Comparison of ENCODE assay signal across 8 cellular contexts in the genomic region with DNA sequence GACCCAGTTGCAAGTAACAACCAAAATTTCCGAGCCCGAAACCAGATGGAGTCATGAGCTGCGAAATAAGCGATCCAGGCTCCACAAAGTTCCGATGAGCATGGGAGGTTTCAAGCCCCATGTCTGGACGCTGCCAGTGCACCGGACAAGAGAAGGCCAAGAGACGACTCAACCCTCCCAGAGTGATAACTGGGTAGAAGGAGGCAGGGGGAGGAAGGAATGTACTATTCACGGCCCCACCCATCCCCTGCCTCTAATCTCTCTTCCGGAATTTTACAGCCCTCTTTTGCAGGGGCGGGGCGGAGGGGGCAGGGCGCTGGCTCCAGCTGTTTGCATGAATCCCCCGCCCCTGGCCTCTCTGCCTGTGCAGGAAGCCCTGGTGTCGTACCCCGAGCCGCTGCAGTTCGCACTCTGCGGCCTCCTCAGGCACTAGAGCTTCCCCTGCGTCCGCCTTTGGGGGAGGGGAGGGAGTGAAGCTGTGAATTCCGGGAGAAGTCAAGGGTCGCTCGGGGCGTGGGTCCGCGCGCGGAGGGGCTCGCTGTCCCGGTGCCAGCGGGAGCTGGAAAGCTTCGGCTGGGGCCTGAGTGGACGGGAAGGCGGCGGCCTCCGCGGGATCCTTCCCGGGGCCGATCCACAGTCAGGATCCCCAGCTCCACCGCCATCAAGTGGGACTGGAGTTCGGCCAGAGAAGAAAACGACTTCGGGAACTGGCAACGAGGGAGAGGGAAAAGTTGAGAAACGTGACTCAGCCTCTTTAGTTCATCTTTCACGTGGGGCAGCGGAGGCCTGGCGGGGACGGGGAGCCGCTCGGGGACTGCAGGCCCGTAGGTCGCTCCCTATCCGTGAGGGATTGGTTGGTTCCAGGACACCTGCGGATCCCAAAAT. TPM values are rescaled to one million over a fixed set of nuclear protein-coding genes. Genes with fewer than 3 reads are reported as not detected.
DNase-seq lines count a peak whose midpoint lies in the region; ATAC-seq, FAIRE-seq and TF ChIP-seq lines count a peak whose summit lies in the region.

No MANE protein-coding gene starts in this region.

- H3K27ac ChIP-seq in HEK293 (ENCODE audit: extremely low read depth, low read depth, low read length) (peak overlapping the region; percentile 76), esophagus muscularis mucosa (replicated peaks in 1 of 4) (peak overlapping the region; percentile 95 to 99 (median 98))

- 10% methylated on average over 11 of the region's 56 CpGs for WGBS in esophagus muscularis mucosa

- H3K27me3 ChIP-seq in esophagus muscularis mucosa: no peaks in the 10 kb centered on the region

- H3K9me3 ChIP-seq in HEK293 (ENCODE audit: control insufficient read depth, insufficient read depth, low read depth, low read length) (no peaks in the 10 kb centered on the region), esophagus muscularis mucosa (no peaks in the 10 kb centered on the region)

- H3K4me3 ChIP-seq in HEK293 (ENCODE audit: low read depth, low read length) (peak overlapping the region; percentile 44), esophagus muscularis mucosa (peak overlapping the region; percentile 57 to 62 (median 60))

- peak overlapping the region; percentile 97 for H3K27ac Mint-ChIP-seq in stimulated activated naive B cell treated with anti-CD40 and anti-IgM and Interleukin-4, amounts not matched to agents 10 μg/mL and 1 μg/mL and 100 μg/mL, for 72 hours

- TF ChIP-seq CTCF in HEK293 (tag by site-specific recombination; IDR thresholded peaks at IDR 0.05) (no peak), esophagus muscularis mucosa (IDR thresholded peaks at IDR 0.05) (no peak)

- H3K4me1 ChIP-seq in HEK293 (ENCODE audit: control insufficient read depth, insufficient read depth, low read length) (peaks cover 1% of the 10 kb centered on the region; the same call in 1 of the 2 replicates), esophagus muscularis mucosa (peaks cover 27 to 45% (median 37%) of the 10 kb centered on the region in 4 donors)

- H3K4me3 Mint-ChIP-seq in stimulated activated naive B cell treated with anti-CD40 and anti-IgM and Interleukin-4, amounts not matched to agents 10 μg/mL and 1 μg/mL and 100 μg/mL, for 72 hours: peak overlapping the region; percentile 90 to 93

- no peak for TF ChIP-seq POLR2A in esophagus muscularis mucosa (IDR thresholded peaks at IDR 0.05; ENCODE audit: low read depth)

- peak; percentile 69 for FAIRE-seq in G401.6 (lab: Jason Lieb, UNC)

- H3K36me3 ChIP-seq in HEK293 (ENCODE audit: control insufficient read depth in 2 of 2, insufficient read depth in 1 of 2, low read length in 2 of 2) (no peaks in the 10 kb centered on the region), esophagus muscularis mucosa (no peaks in the 10 kb centered on the region)

- intact Hi-C loops in esophagus muscularis mucosa (cut with DNase I): no loop called here

- no peaks in the 10 kb centered on the region for H3K9me3 Mint-ChIP-seq in stimulated activated naive B cell treated with anti-CD40 and anti-IgM and Interleukin-4, amounts not matched to agents 10 μg/mL and 1 μg/mL and 100 μg/mL, for 72 hours

- DNase-seq in NCI-H226 (peak; percentile 97), activated T-cell treated with anti-CD3 and anti-CD28 coated beads for 24 hours (ENCODE audit: low read depth) (peak; percentile 65), esophagus muscularis mucosa (ENCODE audit: extremely low spot score) (peak; percentile 98), myocyte (ENCODE audit: low read depth) (peak; percentile 88), NCI-H187 treated with DMSO at 0.1 percent for 48 hours (lab: John Stamatoyannopoulos, UW) (no peak)
- DNase-seq in stimulated activated naive B cell treated with anti-CD40 and anti-IgM and Interleukin-4, amounts not matched to agents 10 μg/mL and 1 μg/mL and 100 μg/mL, for 72 hours: peak; percentile 70

- POLR2A ChIA-PET in HEK293 (lab: Yijun Ruan, JAX): interaction anchor here (0.5 to 2.5 kb wide), 12 partner anchors 9 to 300 kb away, joined by 3 to 17 read pairs (median 5); a partner anchor contains a TSS

- H3K36me3 Mint-ChIP-seq in stimulated activated naive B cell treated with anti-CD40 and anti-IgM and Interleukin-4, amounts not matched to agents 10 μg/mL and 1 μg/mL and 100 μg/mL, for 72 hours: no peaks in the 10 kb centered on the region

- H3K4me1 Mint-ChIP-seq in stimulated activated naive B cell treated with anti-CD40 and anti-IgM and Interleukin-4, amounts not matched to agents 10 μg/mL and 1 μg/mL and 100 μg/mL, for 72 hours: peaks cover 23 to 51% of the 10 kb centered on the region in 2 donors

- H3K27me3 Mint-ChIP-seq in stimulated activated naive B cell treated with anti-CD40 and anti-IgM and Interleukin-4, amounts not matched to agents 10 μg/mL and 1 μg/mL and 100 μg/mL, for 72 hours: no peaks in the 10 kb centered on the region

- no peak for TF ChIP-seq EP300 in esophagus muscularis mucosa (IDR thresholded peaks at IDR 0.05)

- CTCF ChIA-PET in HEK293 (lab: Yijun Ruan, JAX): interaction anchor here (0.6 to 3.9 kb wide), 4 partner anchors 20 to 156 kb away, joined by 3 to 43 read pairs (median 4); no protein-coding TSS in a partner anchor

- peak; percentile 80 to 84 for ATAC-seq in stimulated activated naive B cell treated with anti-CD40 and anti-IgM and Interleukin-4, amounts not matched to agents 10 μg/mL and 1 μg/mL and 100 μg/mL, for 72 hours (replicated peaks)

TF ChIP-seq in HEK293, 187 proteins besides CTCF, POLR2A, EP300 and RAD21 (continues in another document):
- 0 out of 2 replicates have a peak, but pooled peaks have one; percentile 25 for TF ChIP-seq ZBTB1 (tag by site-specific recombination; IDR thresholded peaks at IDR 0.05)
- no peak for TF ChIP-seq ZNF138 (tag by site-specific recombination; IDR thresholded peaks at IDR 0.05; ENCODE audit: borderline replicate concordance)
- TF ChIP-seq ZNF747 (tag by site-specific recombination; IDR thresholded peaks at IDR 0.05): no peak
- TF ChIP-seq, protein P1, sequence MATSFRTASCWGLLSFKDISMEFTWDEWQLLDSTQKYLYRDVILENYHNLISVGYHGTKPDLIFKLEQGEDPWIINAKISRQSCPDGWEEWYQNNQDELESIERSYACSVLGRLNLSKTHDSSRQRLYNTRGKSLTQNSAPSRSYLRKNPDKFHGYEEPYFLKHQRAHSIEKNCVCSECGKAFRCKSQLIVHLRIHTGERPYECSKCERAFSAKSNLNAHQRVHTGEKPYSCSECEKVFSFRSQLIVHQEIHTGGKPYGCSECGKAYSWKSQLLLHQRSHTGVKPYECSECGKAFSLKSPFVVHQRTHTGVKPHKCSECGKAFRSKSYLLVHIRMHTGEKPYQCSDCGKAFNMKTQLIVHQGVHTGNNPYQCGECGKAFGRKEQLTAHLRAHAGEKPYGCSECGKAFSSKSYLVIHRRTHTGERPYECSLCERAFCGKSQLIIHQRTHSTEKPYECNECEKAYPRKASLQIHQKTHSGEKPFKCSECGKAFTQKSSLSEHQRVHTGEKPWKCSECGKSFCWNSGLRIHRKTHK (tag by site-specific recombination; IDR thresholded peaks at IDR 0.05): no peak
- TF ChIP-seq ZNF830 (tag by site-specific recombination; IDR thresholded peaks at IDR 0.05; ENCODE audit: low read depth): no peak
- no peak for TF ChIP-seq ZNF433 (tag by site-specific recombination; IDR thresholded peaks at IDR 0.05; ENCODE audit: low read depth)
- TF ChIP-seq ZBTB21 (tag by site-specific recombination; IDR thresholded peaks at IDR 0.05): 0 out of 2 replicates have a peak, but pooled peaks have one; percentile 28
- TF ChIP-seq YY1 (tag by site-specific recombination; IDR thresholded peaks at IDR 0.05): peak; percentile 73
- TF ChIP-seq, protein P2, sequence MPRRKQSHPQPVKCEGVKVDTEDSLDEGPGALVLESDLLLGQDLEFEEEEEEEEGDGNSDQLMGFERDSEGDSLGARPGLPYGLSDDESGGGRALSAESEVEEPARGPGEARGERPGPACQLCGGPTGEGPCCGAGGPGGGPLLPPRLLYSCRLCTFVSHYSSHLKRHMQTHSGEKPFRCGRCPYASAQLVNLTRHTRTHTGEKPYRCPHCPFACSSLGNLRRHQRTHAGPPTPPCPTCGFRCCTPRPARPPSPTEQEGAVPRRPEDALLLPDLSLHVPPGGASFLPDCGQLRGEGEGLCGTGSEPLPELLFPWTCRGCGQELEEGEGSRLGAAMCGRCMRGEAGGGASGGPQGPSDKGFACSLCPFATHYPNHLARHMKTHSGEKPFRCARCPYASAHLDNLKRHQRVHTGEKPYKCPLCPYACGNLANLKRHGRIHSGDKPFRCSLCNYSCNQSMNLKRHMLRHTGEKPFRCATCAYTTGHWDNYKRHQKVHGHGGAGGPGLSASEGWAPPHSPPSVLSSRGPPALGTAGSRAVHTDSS (tag by site-specific recombination; IDR thresholded peaks at IDR 0.05): 0 out of 2 replicates have a peak, but pooled peaks have one; percentile 19
- TF ChIP-seq SP2 (tag by site-specific recombination; IDR thresholded peaks at IDR 0.05): peak; percentile 91

RNA-seq across cellular contexts. Expression of a gene that starts 6.3 kb away (rescaled TPM):
- 100 to 1,000 TPM; 160 to 241 (median 173) TPM for total RNA-seq in esophagus muscularis mucosa
- total RNA-seq in myocyte: 248 and 298 TPM in 2 replicates
- polyA plus RNA-seq in myocyte (2012): 228 TPM
